Comparison of ENCODE assay signal across 12 cellular contexts in the genomic region with DNA sequence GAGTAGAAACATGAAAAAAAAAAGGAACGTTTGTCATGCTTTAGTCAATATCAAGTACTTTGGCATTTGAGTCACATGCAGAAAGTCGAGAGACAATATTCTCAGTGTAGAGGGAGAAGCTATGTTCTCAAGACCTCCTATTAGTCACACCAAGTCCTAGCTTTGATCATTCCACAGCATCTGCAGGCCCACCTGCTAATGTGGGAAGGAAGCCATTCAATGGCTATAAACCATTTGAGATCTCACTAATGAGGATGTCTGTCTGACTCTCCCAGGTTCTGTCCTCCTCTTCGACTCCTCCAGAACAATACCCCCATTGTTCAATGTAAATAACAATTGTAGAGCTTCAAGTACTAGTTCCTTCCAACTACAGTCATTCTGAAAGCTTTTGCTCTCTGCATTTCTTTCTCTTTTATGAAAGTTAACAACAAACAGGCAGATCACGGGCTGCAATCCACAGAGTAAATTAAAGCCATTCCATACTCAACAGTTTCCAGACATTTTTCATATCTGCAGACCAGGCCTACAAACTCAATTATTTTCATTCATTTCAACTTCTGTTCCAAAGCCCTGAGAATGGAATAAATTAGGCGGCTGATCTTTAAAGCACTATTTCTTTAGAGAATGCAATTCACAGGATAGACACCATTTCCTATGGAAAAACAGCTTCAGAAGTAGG.
DNase-seq lines count a peak whose midpoint lies in the region; ATAC-seq and TF ChIP-seq lines count a peak whose summit lies in the region.
"Had no signal": no experiment of that assay in that cellular context is flagged by ENCODE, and none has a peak within 500 bp of the region (broad histone marks: within the 10 kb centered on the region; RNA-seq: fewer than 3 reads in every experiment).

No MANE protein-coding gene starts in this region.

- CTCF ChIA-PET in T-cell (lab: Charles Lee), result no interaction called here

- no peak overlapping the region for H3K4me3 ChIP-seq in GM12865 (ENCODE audit: low read depth, low read length)
- H3K4me3 ChIP-seq: psoas muscle had no signal

- peak overlapping the region in 4 of 5 experiments; percentile 25 to 83 (median 76) for H3K27ac Mint-ChIP-seq in brain
- peak overlapping the region; percentile 85 for H3K27ac Mint-ChIP-seq in mesothelial cell of epicardium
- no peak overlapping the region for H3K27ac Mint-ChIP-seq in T-cell
- H3K27ac Mint-ChIP-seq: stimulated activated effector memory CD8-positive, alpha-beta T cell treated with anti-CD3 and anti-CD28 coated beads, Interleukin-12 subunit alpha, Interleukin-12 subunit beta, amount 100 ng/mL, for 72 hours had no signal

- H3K27me3 Mint-ChIP-seq in brain (no peaks in the 10 kb centered on the region), mesothelial cell of epicardium (ENCODE audit: low read depth) (no peaks in the 10 kb centered on the region), T-cell (no peaks in the 10 kb centered on the region)

- H3K4me3 Mint-ChIP-seq in brain (no peak overlapping the region), mesothelial cell of epicardium (no peak overlapping the region), T-cell (no peak overlapping the region)
- H3K4me3 Mint-ChIP-seq: stimulated activated effector memory CD8-positive, alpha-beta T cell treated with anti-CD3 and anti-CD28 coated beads, Interleukin-12 subunit alpha, Interleukin-12 subunit beta, amount 100 ng/mL, for 72 hours had no signal

- ATAC-seq in HG03196 (IDR thresholded peaks at IDR 0.05; ENCODE audit: unreplicated experiment) (peak; percentile 49), T-cell (replicated peaks in 1 of 4) (no peak)
- ATAC-seq: psoas muscle; stimulated activated effector memory CD8-positive, alpha-beta T cell treated with anti-CD3 and anti-CD28 coated beads, Interleukin-12 subunit alpha, Interleukin-12 subunit beta, amount 100 ng/mL, for 72 hours had no signal

- H3K4me1 Mint-ChIP-seq in brain, result peaks cover 5% of the 10 kb centered on the region
- peaks cover 43% of the 10 kb centered on the region for H3K4me1 Mint-ChIP-seq in mesothelial cell of epicardium
- no peaks in the 10 kb centered on the region for H3K4me1 Mint-ChIP-seq in T-cell
- H3K4me1 Mint-ChIP-seq: stimulated activated effector memory CD8-positive, alpha-beta T cell treated with anti-CD3 and anti-CD28 coated beads, Interleukin-12 subunit alpha, Interleukin-12 subunit beta, amount 100 ng/mL, for 72 hours had no signal

- DNase-seq in GM12865 (ENCODE audit: low read depth), result peak; percentile 52
- no peak for DNase-seq in mesothelial cell of epicardium (ENCODE audit: low spot score in 2 of 2, unreplicated experiment in 2 of 2)
- DNase-seq in T-cell, result no peak
- DNase-seq in activated CD4-positive, CD25-positive, alpha-beta regulatory T cell treated with anti-CD3 and anti-CD28 coated beads, Interleukin-2, amount 50 U/mL, for 72 hours, result no peak
- no peak for DNase-seq in NOMO-1 treated with dmso at 0.1 percent for 144 hours (lab: John Stamatoyannopoulos, UW; ENCODE audit: unreplicated experiment)
- DNase-seq in DMS 273 treated with DMSO at 0.1 percent for 48 hours (lab: John Stamatoyannopoulos, UW), result no peak
- DNase-seq: activated gamma-delta T cell, DMS79 treated with DMSO at 0.1 percent for 48 hours, psoas muscle had no signal

- POLR2A ChIA-PET in T-cell (lab: Charles Lee), result interaction anchor here in 1 of 2 donors (0.5 kb wide), 1 partner anchor 397 kb away, joined by 4 read pairs; no protein-coding TSS in a partner anchor

- H3K36me3 Mint-ChIP-seq in brain (no peaks in the 10 kb centered on the region), mesothelial cell of epicardium (peaks cover 13% of the 10 kb centered on the region), T-cell (no peaks in the 10 kb centered on the region)
- H3K36me3 Mint-ChIP-seq: stimulated activated effector memory CD8-positive, alpha-beta T cell treated with anti-CD3 and anti-CD28 coated beads, Interleukin-12 subunit alpha, Interleukin-12 subunit beta, amount 100 ng/mL, for 72 hours had no signal

- TF ChIP-seq CTCF in GM12865 (IDR thresholded peaks at IDR 0.05; ENCODE audit: insufficient read depth, low read depth, low read length, missing control alignments), result no peak
- TF ChIP-seq CTCF in brain (conservative IDR thresholded peaks at IDR 0.05), result no peak
- no peak for TF ChIP-seq CTCF in mesothelial cell of epicardium (IDR thresholded peaks at IDR 0.05; ENCODE audit: unreplicated experiment)

- H3K9me3 Mint-ChIP-seq in brain (peaks cover 0 to 2% (median 0%) of the 10 kb centered on the region in 5 experiments), mesothelial cell of epicardium (peaks cover 9% of the 10 kb centered on the region), T-cell (peaks cover 0 to 6% (median 0%) of the 10 kb centered on the region in 3 donors)

Comparison
In these comparisons a context has a peak if more than half of its experiments do, and no peak if none do; other contexts are left out.
1. H3K27ac Mint-ChIP-seq: peak in brain (4 of 5) and mesothelial cell of epicardium (single experiment); none in T-cell (0 of 2).